14 cellular contexts compared by ENCODE assay signal in the genomic region with DNA sequence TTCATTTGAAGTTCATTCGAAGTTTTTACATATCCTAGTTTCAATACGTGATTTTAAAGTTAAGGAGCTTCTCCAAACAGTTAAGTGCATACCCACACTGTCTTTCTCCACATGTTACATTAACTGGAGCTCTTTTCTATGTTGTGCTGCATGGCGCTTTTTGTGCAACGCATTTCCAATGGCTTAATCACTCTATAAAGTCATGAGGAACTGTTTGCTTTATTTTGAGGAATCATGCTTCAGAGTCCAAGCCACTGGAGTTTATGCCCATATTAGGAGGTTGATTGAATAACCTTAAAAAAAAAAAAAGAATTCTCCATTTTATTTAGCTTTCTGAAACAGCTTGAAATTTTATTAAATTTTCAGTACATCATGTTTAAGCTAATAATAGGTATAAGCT.
DNase-seq lines count a peak whose midpoint lies in the region; ATAC-seq, FAIRE-seq and TF ChIP-seq lines count a peak whose summit lies in the region.
"Had no signal": no experiment of that assay in that cellular context is flagged by ENCODE, and none has a peak within 500 bp of the region (broad histone marks: within the 10 kb centered on the region; RNA-seq: fewer than 3 reads in every experiment).

No MANE protein-coding gene starts in this region.

- H3K27ac Mint-ChIP-seq in Caco-2 (ENCODE audit: unreplicated experiment) = no peak overlapping the region
- H3K27ac Mint-ChIP-seq: CD8-positive, alpha-beta memory T cell; T-cell had no signal

- H3K9me3 ChIP-seq in pancreas = no peaks in the 10 kb centered on the region
- no peaks in the 10 kb centered on the region; the same call in 1 of the 2 replicates for H3K9me3 ChIP-seq in Caco-2
- H3K9me3 ChIP-seq: testis had no signal

- H3K27ac ChIP-seq in coronary artery = peak overlapping the region; percentile 63 to 65
- no peak overlapping the region for H3K27ac ChIP-seq in pancreas
- H3K27ac ChIP-seq: dorsolateral prefrontal cortex, testis had no signal

- intact Hi-C loops in pancreas (cut with DNase I) = no loop called here
- intact Hi-C loops in Caco-2 (cut with micrococcal nuclease; ENCODE audit: unreplicated experiment) = no loop called here

- in situ Hi-C loops in ACHN (cut with HindIII; ENCODE audit: low pct_ligation_motif_present, low pct_unique_long_range_greater_than_20kb, low sequenced_read_pairs) = no loop called here

- no peak overlapping the region for H3K4me3 Mint-ChIP-seq in Caco-2 (ENCODE audit: unreplicated experiment)
- H3K4me3 Mint-ChIP-seq: CD8-positive, alpha-beta memory T cell; T-cell had no signal

- H3K27me3 ChIP-seq in BJ (ENCODE audit: control insufficient read depth, insufficient read depth, low read length) (no peaks in the 10 kb centered on the region), pancreas (no peaks in the 10 kb centered on the region), Caco-2 (replicated peaks; ENCODE audit: control insufficient read depth, insufficient read depth, low read length) (no peaks in the 10 kb centered on the region), H7 (ENCODE audit: control insufficient read depth, insufficient read depth, low read length) (no peaks in the 10 kb centered on the region)
- H3K27me3 ChIP-seq: dorsolateral prefrontal cortex, testis had no signal

- POLR2A ChIA-PET in BJ (lab: Charles Lee) (interaction anchor here (0.6 to 0.7 kb wide), 5 partner anchors 38 to 832 kb away, joined by 3 to 20 read pairs (median 7); partner anchors contain the start of gene MBNL1), Caco-2 (lab: Charles Lee) (no interaction called here)

- CTCF ChIA-PET in BJ (lab: Yijun Ruan, JAX) (interaction anchor here (1.5 kb wide), 1 partner anchor 17 kb away, joined by 3 read pairs; no protein-coding TSS in a partner anchor), Caco-2 (lab: Charles Lee) (no interaction called here)

- no peaks in the 10 kb centered on the region for H3K4me1 ChIP-seq in pancreas
- no peaks in the 10 kb centered on the region for H3K4me1 ChIP-seq in Caco-2
- H3K4me1 ChIP-seq: testis had no signal

- TF ChIP-seq CTCF in BJ (IDR thresholded peaks at IDR 0.05; ENCODE audit: insufficient read depth, low read depth, low read length) = no peak
- TF ChIP-seq CTCF in coronary artery (IDR thresholded peaks at IDR 0.05) = no peak
- no peak for TF ChIP-seq CTCF in pancreas (IDR thresholded peaks at IDR 0.05)
- TF ChIP-seq CTCF in Caco-2 (IDR thresholded peaks at IDR 0.05; ENCODE audit: insufficient read depth in 1 of 2, low read depth in 1 of 2, low read length in 1 of 2, severe bottlenecking in 1 of 2, unreplicated experiment in 1 of 2) = no peak

- no peaks in the 10 kb centered on the region for H3K36me3 Mint-ChIP-seq in Caco-2 (ENCODE audit: insufficient read depth, unreplicated experiment)

- no peak for ATAC-seq in pancreas
- no peak for ATAC-seq in GM19351 (IDR thresholded peaks at IDR 0.05; ENCODE audit: unreplicated experiment)
- ATAC-seq: T-cell had no signal

- peaks cover 7% of the 10 kb centered on the region for H3K4me1 Mint-ChIP-seq in Caco-2 (ENCODE audit: low read depth, unreplicated experiment)
- H3K4me1 Mint-ChIP-seq: CD8-positive, alpha-beta memory T cell had no signal

- H3K4me3 ChIP-seq in BJ (ENCODE audit: low read depth, low read length) (no peak overlapping the region), coronary artery (no peak overlapping the region), pancreas (no peak overlapping the region), Caco-2 (ENCODE audit: low read depth, low read length) (no peak overlapping the region), H7 (ENCODE audit: insufficient read depth, low read depth, low read length) (no peak overlapping the region)
- H3K4me3 ChIP-seq: dorsolateral prefrontal cortex, testis had no signal

- FAIRE-seq in pancreas (lab: Jason Lieb, UNC) = peak; percentile 96

- no peaks in the 10 kb centered on the region for H3K9me3 Mint-ChIP-seq in Caco-2 (ENCODE audit: unreplicated experiment)

- DNase-seq in BJ (ENCODE audit: low read depth) (peak; percentile 74), NOMO-1 treated with DMSO at 0.1 percent for 48 hours (lab: John Stamatoyannopoulos, UW; ENCODE audit: unreplicated experiment) (peak; percentile 24), coronary artery (ENCODE audit: low spot score) (no peak), pancreas (no peak), Caco-2 (no peak), H7 (no peak), ACHN (no peak)
- DNase-seq: activated gamma-delta T cell treated with Interleukin-2 at 50 U/mL for 16 hours; CD8-positive, alpha-beta memory T cell; dorsolateral prefrontal cortex; NCI-H510A treated with DMSO at 0.1 percent for 48 hours; T-cell; testis had no signal

- H3K36me3 ChIP-seq in BJ (ENCODE audit: control insufficient read depth, insufficient read depth, low read length) (no peaks in the 10 kb centered on the region), pancreas (no peaks in the 10 kb centered on the region), Caco-2 (ENCODE audit: control insufficient read depth, insufficient read depth, low read length) (no peaks in the 10 kb centered on the region), H7 (replicated peaks; ENCODE audit: control insufficient read depth, insufficient read depth, low read length) (no peaks in the 10 kb centered on the region)

- H3K27me3 Mint-ChIP-seq in Caco-2 (ENCODE audit: insufficient read depth, unreplicated experiment) = no peaks in the 10 kb centered on the region
- H3K27me3 Mint-ChIP-seq: CD8-positive, alpha-beta memory T cell; T-cell had no signal

- WGBS in pancreas, 2 donors = 71 to 76% methylated on average over 4 of the region's 4 CpGs

- no TSS peak for BruUV-seq in Caco-2 (replicated peaks; lab: Mats Ljungman, UMichigan)

Comparison
In these comparisons a context has a peak if more than half of its experiments do, and no peak if none do; other contexts are left out.
1. DNase-seq: peak in BJ (single experiment) and NOMO-1 treated with DMSO at 0.1 percent for 48 hours (single experiment); none in coronary artery (single experiment), pancreas (0 of 6), Caco-2 (0 of 2), H7 (single experiment) and ACHN (single experiment).
2. H3K27ac ChIP-seq: peak in coronary artery (2 of 2); none in pancreas (0 of 4).